In genomic region chr21:14057841-14058481, GRCh38 we compare ENCODE assay signal across 8 cellular contexts.
DNase-seq lines count a peak whose midpoint lies in the region; ATAC-seq, FAIRE-seq and TF ChIP-seq lines count a peak whose summit lies in the region.
"Not testable (repeated sequence)": the region's sequence is repeated elsewhere in the genome, so short reads cannot be mapped to it uniquely, and the experiment has no call there.

No MANE protein-coding gene starts in this region.

- not testable (repeated sequence) for DNase-seq in A549 (ENCODE audit: low read depth in 1 of 2, low spot score in 1 of 2); activated naive CD8-positive, alpha-beta T cell treated with anti-CD3 and anti-CD28 coated beads, Interleukin-2, amount 10 ng/mL, durations not matched to agents 7 days and 5 days; epithelial cell of prostate (ENCODE audit: low read depth, low spot score); sciatic nerve (ENCODE audit: low spot score)
- DNase-seq in HFFc6 (peak; percentile 54), RKO (ENCODE audit: low spot score) (peak; percentile 18), glomerular visceral epithelial cell (ENCODE audit: extremely low spot score) (peak; percentile 23)

- not testable (repeated sequence) for TF ChIP-seq POLR2A in A549 (IDR thresholded peaks at IDR 0.05; ENCODE audit: low read length)

- TF ChIP-seq CTCF in A549 (IDR thresholded peaks at IDR 0.05); HFFc6 (IDR thresholded peaks at IDR 0.05); liver (IDR thresholded peaks at IDR 0.05; ENCODE audit: low read depth, low read length, missing input control): not testable (repeated sequence)

- H3K27me3 Mint-ChIP-seq in HFFc6 (ENCODE audit: insufficient read depth); activated naive CD8-positive, alpha-beta T cell treated with anti-CD3 and anti-CD28 coated beads, Interleukin-2, amount 10 ng/mL, durations not matched to agents 7 days and 5 days: not testable (repeated sequence)

- not testable (repeated sequence) for TF ChIP-seq EP300 in A549 (IDR thresholded peaks at IDR 0.05)

- H3K27ac Mint-ChIP-seq in HFFc6: peak overlapping the region; percentile 79
- peak overlapping the region; percentile 42 for H3K27ac Mint-ChIP-seq in activated naive CD8-positive, alpha-beta T cell treated with anti-CD3 and anti-CD28 coated beads, Interleukin-2, amount 10 ng/mL, durations not matched to agents 7 days and 5 days

- H3K4me1 ChIP-seq in A549; liver (ENCODE audit: control insufficient read depth in 4 of 4, insufficient read depth in 4 of 4, low read length in 3 of 4): not testable (repeated sequence)

- H3K9me3 ChIP-seq in A549; liver (ENCODE audit: control insufficient read depth in 4 of 4, low read length in 3 of 4): not testable (repeated sequence)

- not testable (repeated sequence) for H3K36me3 ChIP-seq in liver (ENCODE audit: control insufficient read depth in 4 of 4, insufficient read depth in 3 of 4, low read depth in 1 of 4, low read length in 3 of 4)

- not testable (repeated sequence) for H3K4me3 Mint-ChIP-seq in HFFc6; activated naive CD8-positive, alpha-beta T cell treated with anti-CD3 and anti-CD28 coated beads, Interleukin-2, amount 10 ng/mL, durations not matched to agents 7 days and 5 days

- intact Hi-C loops in sciatic nerve (cut with DNase I): not testable (repeated sequence)

- CTCF ChIA-PET in A549 (lab: Yijun Ruan, JAX): not testable (repeated sequence)

- H3K36me3 Mint-ChIP-seq in HFFc6 (ENCODE audit: low read depth): not testable (repeated sequence)
- peaks cover 11% of the 10 kb centered on the region for H3K36me3 Mint-ChIP-seq in activated naive CD8-positive, alpha-beta T cell treated with anti-CD3 and anti-CD28 coated beads, Interleukin-2, amount 10 ng/mL, durations not matched to agents 7 days and 5 days

- ATAC-seq in A549 (peak; percentile 74 to 82), sciatic nerve (peak; percentile 36)
- ATAC-seq in activated naive CD8-positive, alpha-beta T cell treated with anti-CD3 and anti-CD28 coated beads, Interleukin-2, amount 10 ng/mL, durations not matched to agents 7 days and 5 days (ENCODE audit: low read depth): not testable (repeated sequence)

- not testable (repeated sequence) for H3K4me2 ChIP-seq in A549

- not testable (repeated sequence) for H3K9me3 Mint-ChIP-seq in HFFc6; activated naive CD8-positive, alpha-beta T cell treated with anti-CD3 and anti-CD28 coated beads, Interleukin-2, amount 10 ng/mL, durations not matched to agents 7 days and 5 days

- POLR2A ChIA-PET in A549 (lab: Yijun Ruan, JAX); activated naive CD8-positive, alpha-beta T cell treated with anti-CD3 and anti-CD28 coated beads, Interleukin-2, amount 10 ng/mL, durations not matched to agents 7 days and 5 days (lab: Charles Lee): not testable (repeated sequence)

- FAIRE-seq in A549 (lab: Jason Lieb, UNC): not testable (repeated sequence)

- not testable (repeated sequence) for TF ChIP-seq RAD21 in A549 (conservative IDR thresholded peaks at IDR 0.05 in 1 of 2, IDR thresholded peaks at IDR 0.05 in 1 of 2); liver (IDR thresholded peaks at IDR 0.05)

- H3K4me3 ChIP-seq in A549; liver (ENCODE audit: low read depth in 1 of 3, low read length in 3 of 3): not testable (repeated sequence)

- H3K27ac ChIP-seq in A549 (peak overlapping the region in 1 of 2 experiments; percentile 72; a peak in 3 of 6 replicates), epithelial cell of prostate (peak overlapping the region; percentile 46)
- not testable (repeated sequence) for H3K27ac ChIP-seq in liver (ENCODE audit: low read depth in 1 of 2, low read length in 2 of 2)

- H3K4me1 Mint-ChIP-seq in HFFc6 (ENCODE audit: low read depth); activated naive CD8-positive, alpha-beta T cell treated with anti-CD3 and anti-CD28 coated beads, Interleukin-2, amount 10 ng/mL, durations not matched to agents 7 days and 5 days: not testable (repeated sequence)

- 78% methylated on average over 5 of the region's 10 CpGs for WGBS in A549 (ENCODE audit: missing lambda C conversion rate)
- 56% methylated on average over 10 of the region's 10 CpGs for WGBS in liver

- not testable (repeated sequence) for H3K27me3 ChIP-seq in liver (ENCODE audit: control insufficient read depth in 4 of 4, insufficient read depth in 4 of 4, low read length in 3 of 4)

- H3K9ac ChIP-seq in liver (ENCODE audit: low read depth in 1 of 2, low read length in 2 of 2): not testable (repeated sequence)

TF ChIP-seq in liver, 16 proteins besides CTCF, POLR2A, EP300 and RAD21:
- TF ChIP-seq RXRA (IDR thresholded peaks at IDR 0.05) (peak in 1 of 2 donors; percentile 29), NR2F2 (IDR thresholded peaks at IDR 0.05) (peak; percentile 10)
